Comparison of ENCODE assay signal across 9 cellular contexts in genomic region chr14:54568821-54569591, GRCh38. TPM values are rescaled to one million over a fixed set of nuclear protein-coding genes. Genes with fewer than 3 reads are reported as not detected.
DNase-seq lines count a peak whose midpoint lies in the region; ATAC-seq, FAIRE-seq and TF ChIP-seq lines count a peak whose summit lies in the region.
"Had no signal": no experiment of that assay in that cellular context is flagged by ENCODE, and none has a peak within 500 bp of the region (broad histone marks: within the 10 kb centered on the region; RNA-seq: fewer than 3 reads in every experiment).

No MANE protein-coding gene starts in this region.

- H3K23ac ChIP-seq in H1 (ENCODE audit: insufficient read length), result no peak overlapping the region

- H4K20me1 ChIP-seq in H1 (replicated peaks in 1 of 2; ENCODE audit: control insufficient read depth in 1 of 2, insufficient read depth in 2 of 2, low read length in 2 of 2), result no peaks in the 10 kb centered on the region

- TSS peak; percentile 26 for BruUV-seq in A673 (replicated peaks; lab: Mats Ljungman, UMichigan)

- no peak overlapping the region for H4K5ac ChIP-seq in H1 (ENCODE audit: insufficient read length, low read depth, low read length)

- no peak overlapping the region for H3K14ac ChIP-seq in H1 (ENCODE audit: insufficient read length)

- H3K9me3 Mint-ChIP-seq in IgD-negative memory B cell, result peaks cover 2 to 6% (median 2%) of the 10 kb centered on the region in 3 donors

- 69% methylated on average over 13 of the region's 13 CpGs; no CpG with 5 or more reads in 1 of the 2 experiments for WGBS in H1 (ENCODE audit: extremely low coverage in 1 of 2, insufficient coverage in 1 of 2, insufficient read length in 1 of 2, insufficient replicate concordance in 2 of 2, low coverage in 1 of 2, low lambda C conversion rate in 2 of 2, missing lambda C conversion rate in 1 of 2), 2 experiments

- H2AFZ ChIP-seq in H1 (ENCODE audit: low read length), result no peak overlapping the region

- peak overlapping the region; percentile 93 to 100 (median 100) for H3K4me3 Mint-ChIP-seq in IgD-negative memory B cell

- intact Hi-C loops in A673 (cut with micrococcal nuclease; ENCODE audit: unreplicated experiment), result loop anchor here (5.0 to 10.0 kb wide), 2 partner anchors 73 to 416 kb away; no protein-coding TSS in a partner anchor
- intact Hi-C loops in mucosa of descending colon (cut with DNase I, micrococcal nuclease), result loop anchor here (5.0 to 10.0 kb wide), 2 partner anchors 123 to 126 kb away; no protein-coding TSS in a partner anchor

- H2AK5ac ChIP-seq in H1 (ENCODE audit: low read depth, low read length), result peak overlapping the region; percentile 32; the same call in 1 of the 2 replicates

- no peak overlapping the region; a peak in 1 of 7 replicates for H3K9ac ChIP-seq in H1 (replicated peaks in 1 of 4; ENCODE audit: extremely low read depth in 1 of 4, low read depth in 3 of 4, low read length in 3 of 4)

- no peak overlapping the region for H4K8ac ChIP-seq in H1 (ENCODE audit: extremely low read depth, insufficient read depth, low read length)

- no peaks in the 10 kb centered on the region for H3K27me3 ChIP-seq in A673 (replicated peaks; ENCODE audit: insufficient read depth, low read depth, low read length, poor library complexity)
- peaks cover 0 to 30% (median 11%) of the 10 kb centered on the region in 4 experiments; a peak in 4 of 7 replicates for H3K27me3 ChIP-seq in H1 (replicated peaks in 1 of 4; ENCODE audit: control insufficient read depth in 3 of 4, extremely low read depth in 1 of 4, insufficient read depth in 3 of 4, low read length in 3 of 4)

- H3K79me1 ChIP-seq in H1 (ENCODE audit: low read depth, low read length), result no peaks in the 10 kb centered on the region; the same call in 1 of the 2 replicates

- H2BK120ac ChIP-seq in H1 (replicated peaks; ENCODE audit: low read depth, low read length), result no peak overlapping the region

- POLR2A ChIA-PET in A673 (lab: Charles Lee; ENCODE audit: low non-redundant PET), result interaction anchor here (0.5 kb wide), 1 partner anchor 884 kb away, joined by 3 read pairs; no protein-coding TSS in a partner anchor
- POLR2A ChIA-PET in H1 (lab: Charles Lee; ENCODE audit: partially characterized antibody), result interaction anchor here (0.6 to 3.3 kb wide), 10 partner anchors 8 to 236 kb away, joined by 3 to 17 read pairs (median 4); no protein-coding TSS in a partner anchor

- H3K23me2 ChIP-seq in H1 (ENCODE audit: low read depth, low read length), result peaks cover 20% of the 10 kb centered on the region

- no peak for FAIRE-seq in H1 (lab: Jason Lieb, UNC)

- peaks cover 28% of the 10 kb centered on the region for H3K4me1 ChIP-seq in A673 (ENCODE audit: insufficient read depth, low read length, poor library complexity, severe bottlenecking)
- peaks cover 2 to 9% (median 6%) of the 10 kb centered on the region in 4 experiments; a peak in 6 of 7 replicates for H3K4me1 ChIP-seq in H1 (replicated peaks in 1 of 4; ENCODE audit: control insufficient read depth in 3 of 4, insufficient read depth in 4 of 4, low read length in 3 of 4)
- H3K4me1 ChIP-seq in mucosa of descending colon (ENCODE audit: low read depth), result peaks cover 14% of the 10 kb centered on the region

- peak in 1 of 2 experiments; percentile 26; a peak in 1 of 3 replicates for TF ChIP-seq POLR2A in H1 (IDR thresholded peaks at IDR 0.05; ENCODE audit: control extremely low read depth in 1 of 2, low read depth in 2 of 2, low read length in 2 of 2)

- peaks cover 0 to 18% of the 10 kb centered on the region in 2 experiments; a peak in 2 of 4 replicates for H3K79me2 ChIP-seq in H1 (ENCODE audit: control insufficient read depth in 1 of 2, insufficient read depth in 2 of 2, low read length in 2 of 2)

- TF ChIP-seq CTCF in A673 (conservative IDR thresholded peaks at IDR 0.05; ENCODE audit: low read depth, low read length) (no peak), H1 (IDR thresholded peaks at IDR 0.05; ENCODE audit: control extremely low read depth in 1 of 3, insufficient read depth in 1 of 3, low read depth in 1 of 3, low read length in 3 of 3) (no peak), mucosa of descending colon (IDR thresholded peaks at IDR 0.05) (no peak)

- DNase-seq in A673 (ENCODE audit: low spot score) (peak; percentile 35), H1 (ENCODE audit: low read depth in 1 of 2, low spot score in 2 of 2) (no peak), mucosa of descending colon (peak; percentile 25 to 43 (median 29)), putamen (ENCODE audit: low spot score) (no peak), ecto neural progenitor cell (ENCODE audit: low spot score) (no peak)
- DNase-seq: DND-41 had no signal

- H2BK20ac ChIP-seq in H1 (ENCODE audit: low read length), result no peak overlapping the region

- peaks cover 15 to 30% (median 25%) of the 10 kb centered on the region in 3 donors for H3K4me1 Mint-ChIP-seq in IgD-negative memory B cell

- H3K18ac ChIP-seq in H1 (ENCODE audit: extremely low read depth, low read length), result no peak overlapping the region

- peak overlapping the region in 1 of 3 donors; percentile 90 for H3K27ac Mint-ChIP-seq in IgD-negative memory B cell

- H3K9me3 ChIP-seq in A673 (ENCODE audit: low read depth, low read length, poor library complexity, severe bottlenecking) (peaks cover 11% of the 10 kb centered on the region), H1 (ENCODE audit: insufficient read depth in 2 of 2, low read depth in 1 of 2, low read length in 1 of 2) (no peaks in the 10 kb centered on the region), mucosa of descending colon (peaks cover 10% of the 10 kb centered on the region)

- 0 out of 2 replicates have a peak overlapping the region, but pooled peaks have one; percentile 42 for H2BK12ac ChIP-seq in H1 (ENCODE audit: low read depth, low read length)

- peaks cover 2% of the 10 kb centered on the region for H3K27me3 Mint-ChIP-seq in IgD-negative memory B cell

- H3K4me2 ChIP-seq in H1 (ENCODE audit: insufficient read depth in 1 of 2, low read depth in 2 of 2, low read length in 2 of 2), result peak overlapping the region; percentile 35 to 93; a peak in 3 of 4 replicates

- H3K56ac ChIP-seq in H1 (replicated peaks; ENCODE audit: insufficient read length, low read depth, low read length), result no peak overlapping the region

- H3K4ac ChIP-seq in H1 (replicated peaks; ENCODE audit: insufficient read length, low read depth, low read length), result no peak overlapping the region

- H2BK15ac ChIP-seq in H1 (ENCODE audit: low read length), result no peak overlapping the region

- CTCF ChIA-PET in A673 (lab: Charles Lee), result interaction anchor here (0.6 kb wide), 2 partner anchors 52 to 238 kb away, joined by 4 read pairs; no protein-coding TSS in a partner anchor
- CTCF ChIA-PET in H1 (lab: Charles Lee; ENCODE audit: partially characterized antibody), result interaction anchor here (0.6 to 8.8 kb wide), 19 partner anchors 12 to 252 kb away, joined by 3 to 98 read pairs (median 4); no protein-coding TSS in a partner anchor

- peaks cover 11% of the 10 kb centered on the region for H3K36me3 Mint-ChIP-seq in IgD-negative memory B cell

- no peak for TF ChIP-seq EP300 in H1 (IDR thresholded peaks at IDR 0.05; ENCODE audit: borderline replicate concordance in 1 of 2, low read depth in 2 of 2, low read length in 2 of 2)

- H4K91ac ChIP-seq in H1 (replicated peaks; ENCODE audit: insufficient read length, low read length), result no peak overlapping the region

- H3K4me3 ChIP-seq in A673 (ENCODE audit: low read depth, low read length, poor library complexity, severe bottlenecking) (peak overlapping the region; percentile 16), H1 (ENCODE audit: extremely low read depth in 1 of 4, insufficient read depth in 2 of 4, low read depth in 3 of 4, low read length in 4 of 4) (0 out of 8 replicates have a peak overlapping the region, but pooled peaks of 1 of the 4 experiments have one; percentile 16), mucosa of descending colon (no peak overlapping the region)

- H3K27ac ChIP-seq in A673 (ENCODE audit: low read depth, low read length, poor library complexity, severe bottlenecking) (no peak overlapping the region), H1 (ENCODE audit: low read depth, low read length) (no peak overlapping the region)

- H3K36me3 ChIP-seq in A673 (ENCODE audit: insufficient read depth, low read length, poor library complexity, severe bottlenecking), result peaks cover 3% of the 10 kb centered on the region
- no peaks in the 10 kb centered on the region for H3K36me3 ChIP-seq in H1 (ENCODE audit: control insufficient read depth in 2 of 4, insufficient read depth in 4 of 4, low read length in 3 of 4)
- H3K36me3 ChIP-seq in mucosa of descending colon (ENCODE audit: low read depth), result no peaks in the 10 kb centered on the region

- no peak overlapping the region for H2BK5ac ChIP-seq in H1 (ENCODE audit: low read depth, low read length)

- ATAC-seq in mucosa of descending colon (no peak), GM19351 (IDR thresholded peaks at IDR 0.05; ENCODE audit: unreplicated experiment) (no peak), HG02884 (IDR thresholded peaks at IDR 0.05; ENCODE audit: unreplicated experiment) (no peak)

- TF ChIP-seq RAD21 in H1 (IDR thresholded peaks at IDR 0.05 in 1 of 2, conservative IDR thresholded peaks at IDR 0.05 in 1 of 2; ENCODE audit: low read depth in 2 of 2, low read length in 2 of 2), result no peak

RNA-seq across cellular contexts. Expression of gene SAMD4A, which starts 2.1 kb away (rescaled TPM):
- total RNA-seq in A673 (2021) (19.8 and 26.5 TPM in 2 replicates), mucosa of descending colon (10 to 100 TPM; 14.7 to 82.1 (median 16.5) TPM)
- polyA plus RNA-seq in IgD-negative memory B cell (5.8 TPM), H1 (2011; rRNA removed) (2.4 and 3.8 TPM in 2 replicates)
- total RNA-seq in H1 (2021; fragmentation: NEBNext Ultra II Directional; extraction: Animal tissue kit (Norgen Biotek cat#: 25700)), result 11.5 and 12.3 TPM in 2 replicates
- polyA plus RNA-seq in H1 (2011; cell fraction: cytosol; rRNA removed), result 2.7 TPM
- polyA plus RNA-seq in H1 (2011; cell fraction: nucleus; rRNA removed), result 12.7 TPM
- polyA plus RNA-seq in H1 (2012, experiment 1 of 2), result 4.4 to 6.2 TPM (median 5.8 TPM) in 4 replicates
- 1.9 TPM for polyA plus RNA-seq in H1 (2012, experiment 2 of 2)
- polyA plus RNA-seq in H1 (2013, experiment 1 of 2), result 5.1 TPM
- polyA plus RNA-seq in H1 (2013, experiment 2 of 2), result 4.4 TPM
- 12.6 and 21.3 TPM in 2 replicates for polyA minus RNA-seq in H1 (2011; rRNA and poly(A)+ RNA removed)
- polyA minus RNA-seq in H1 (2011; cell fraction: cytosol; rRNA and poly(A)+ RNA removed), result 10.9 TPM
- polyA minus RNA-seq in H1 (2011; cell fraction: nucleus; rRNA and poly(A)+ RNA removed), result 24.2 TPM

RNA-seq across cellular contexts. Expression of gene CGRRF1, which starts 59.3 kb away (rescaled TPM):
- 11.2 and 15.6 TPM in 2 replicates for total RNA-seq in A673 (2021)
- polyA plus RNA-seq in IgD-negative memory B cell, result 24.0 TPM
- 17.8 and 20.2 TPM in 2 replicates for total RNA-seq in H1 (2021; fragmentation: NEBNext Ultra II Directional; extraction: Animal tissue kit (Norgen Biotek cat#: 25700))
- 3.9 and 7.4 TPM in 2 replicates for polyA plus RNA-seq in H1 (2011; rRNA removed)
- 7.1 TPM for polyA plus RNA-seq in H1 (2011; cell fraction: cytosol; rRNA removed)
- 4.6 TPM for polyA plus RNA-seq in H1 (2011; cell fraction: nucleus; rRNA removed)
- 13.4 to 21.5 TPM (median 14.0 TPM) in 4 replicates for polyA plus RNA-seq in H1 (2012, experiment 1 of 2)
- 5.6 TPM for polyA plus RNA-seq in H1 (2012, experiment 2 of 2)
- 15.3 TPM for polyA plus RNA-seq in H1 (2013, experiment 1 of 2)
- polyA plus RNA-seq in H1 (2013, experiment 2 of 2), result 19.0 TPM
- 6.2 and 7.4 TPM in 2 replicates for polyA minus RNA-seq in H1 (2011; rRNA and poly(A)+ RNA removed)
- polyA minus RNA-seq in H1 (2011; cell fraction: cytosol; rRNA and poly(A)+ RNA removed), result 7.1 TPM
- polyA minus RNA-seq in H1 (2011; cell fraction: nucleus; rRNA and poly(A)+ RNA removed), result 11.6 TPM
- total RNA-seq in mucosa of descending colon, result 10 to 100 TPM; 17.0 to 25.2 (median 22.5) TPM

Comparison
In these comparisons a context has a peak if more than half of its experiments do, and no peak if none do; other contexts are left out.
1. DNase-seq: peak in A673 (single experiment) and mucosa of descending colon (3 of 3); none in H1 (0 of 2), putamen (single experiment) and ecto neural progenitor cell (single experiment).